Comparison of ENCODE assay signal across 22 cellular contexts in genomic region chr11:14036495-14036894, GRCh38.
"Had no signal": no experiment of that assay in that cellular context is flagged by ENCODE, and none has a peak within 500 bp of the region (broad histone marks: within the 10 kb centered on the region; RNA-seq: fewer than 3 reads in every experiment).

No MANE protein-coding gene starts in this region.

- H3K27me3 ChIP-seq: left lung, ovary, sigmoid colon, testis, tibial artery had no signal

- H3K4me3 ChIP-seq: dorsolateral prefrontal cortex, left lung, ovary, psoas muscle, sigmoid colon, testis, tibial artery had no signal

- H3K4me1 ChIP-seq: left lung, psoas muscle, sigmoid colon, testis, tibial artery had no signal

- FAIRE-seq: colon, kidney had no signal

- H3K27ac ChIP-seq: dorsolateral prefrontal cortex, left lung, ovary, psoas muscle, sigmoid colon, testis, tibial artery had no signal

- H3K9me3 ChIP-seq: left lung, ovary, sigmoid colon, testis, tibial artery had no signal

- H3K36me3 ChIP-seq: left lung, ovary, sigmoid colon, tibial artery had no signal

- DNase-seq: dorsolateral prefrontal cortex; effector CD4-positive, alpha-beta T cell; foreskin melanocyte; glutamatergic neuron; kidney; left lung; natural killer cell; occipital lobe; ovary; posterior cingulate gyrus; psoas muscle; right cardiac atrium; sigmoid colon; stimulated activated CD4-positive, alpha-beta T cell treated with anti-CD3 and anti-CD28 coated beads, Interleukin-2, amount 100 ng/mL, for 24 hours; stimulated activated CD4-positive, alpha-beta T cell treated with anti-CD3 and anti-CD28 coated beads, Interleukin-4, amount 100 ng/mL, for 24 hours; stimulated activated naive CD8-positive, alpha-beta T cell treated with anti-CD3 and anti-CD28 coated beads, Interleukin-15, Interleukin-2, amounts not matched to agents 100 U/mL and 50 U/mL, for 24 hours; substantia nigra; testis; tibial artery had no signal

- ATAC-seq: esophagus mucosa; left lung; natural killer cell; psoas muscle; right cardiac atrium; stimulated activated memory B cell treated with anti-CD40 and anti-IgM and Interleukin-4, amounts not matched to agents 10 μg/mL and 1 μg/mL and 100 μg/mL, for 72 hours; stimulated activated naive CD8-positive, alpha-beta T cell treated with anti-CD3 and anti-CD28 coated beads, Interleukin-15, Interleukin-2, amounts not matched to agents 100 U/mL and 50 U/mL, for 24 hours had no signal
